11 cellular contexts compared by ENCODE assay signal in the genomic region with DNA sequence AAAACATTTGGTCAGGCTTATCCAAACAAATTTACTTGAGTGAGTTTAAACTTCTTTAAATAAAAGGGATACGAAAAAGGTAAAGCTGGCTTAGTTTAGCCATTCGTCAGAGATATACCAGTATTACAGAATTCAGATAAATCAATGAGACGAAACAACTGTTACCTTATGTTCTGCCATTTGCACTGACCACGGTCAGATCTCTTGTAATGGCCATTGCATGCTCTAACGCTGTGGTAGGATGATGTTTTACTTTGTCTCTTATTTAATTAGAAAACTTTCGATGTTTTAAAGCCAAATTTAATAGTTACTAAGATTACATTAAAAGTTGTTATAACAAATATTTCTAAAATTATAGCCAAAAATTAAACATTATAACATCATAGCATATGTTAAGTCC. TPM values are rescaled to one million over a fixed set of nuclear protein-coding genes. Genes with fewer than 3 reads are reported as not detected.
DNase-seq lines count a peak whose midpoint lies in the region; ATAC-seq, FAIRE-seq and TF ChIP-seq lines count a peak whose summit lies in the region.
"Had no signal": no experiment of that assay in that cellular context is flagged by ENCODE, and none has a peak within 500 bp of the region (broad histone marks: within the 10 kb centered on the region; RNA-seq: fewer than 3 reads in every experiment).

No MANE protein-coding gene starts in this region.

- peak overlapping the region; percentile 84 for H3K9ac ChIP-seq in PC-3 (ENCODE audit: low read length)

- H3K4me2 ChIP-seq in PC-3 (ENCODE audit: low read length) = peak overlapping the region; percentile 92

- H4K20me1 ChIP-seq in PC-3 (ENCODE audit: low read length) = no peaks in the 10 kb centered on the region

- WGBS in prostate gland = 65% methylated on average over 6 of the region's 6 CpGs

- H3K4me3 ChIP-seq in GM08714 (ENCODE audit: low read length) (peak overlapping the region; percentile 90; the same call in 1 of the 2 replicates), PC-3 (ENCODE audit: low read length) (peak overlapping the region; percentile 96), epithelial cell of esophagus (ENCODE audit: low read length) (peak overlapping the region; percentile 83), prostate gland (no peak overlapping the region)

- no peaks in the 10 kb centered on the region for H3F3A ChIP-seq in PC-3 (ENCODE audit: low read length, unreplicated experiment)

- no peak for FAIRE-seq in H54 (lab: Jason Lieb, UNC)
- FAIRE-seq: urothelium cell line had no signal

- ATAC-seq in PC-3 (no peak), GM18861 (IDR thresholded peaks at IDR 0.05; ENCODE audit: unreplicated experiment) (no peak)

- TF ChIP-seq POLR2A in prostate gland (IDR thresholded peaks at IDR 0.05) = no peak
- no peak for TF ChIP-seq POLR2A in H54 (IDR thresholded peaks at IDR 0.05; ENCODE audit: low read depth, low read length)

- DNase-seq in PC-3 (no peak), epithelial cell of esophagus (ENCODE audit: low read depth) (no peak), renal cortical epithelial cell (ENCODE audit: low read depth) (peak; percentile 4), prostate gland (ENCODE audit: low spot score) (no peak), KG1 (lab: John Stamatoyannopoulos, UW) (no peak), H54 (ENCODE audit: insufficient read length, low spot score) (no peak)
- DNase-seq: NCI-H1092 had no signal

- TF ChIP-seq CTCF in PC-3 (conservative IDR thresholded peaks at IDR 0.05; ENCODE audit: low read depth, low read length) = no peak
- no peak for TF ChIP-seq CTCF in epithelial cell of esophagus (IDR thresholded peaks at IDR 0.05; ENCODE audit: insufficient read depth, low read depth, low read length, missing control alignments)
- TF ChIP-seq CTCF in prostate gland (IDR thresholded peaks at IDR 0.05) = no peak

- intact Hi-C loops in PC-3 (cut with micrococcal nuclease) = loop anchor here (5.0 to 10.0 kb wide), 2 partner anchors 33 to 134 kb away; a partner anchor contains a TSS
- intact Hi-C loops in prostate gland (cut with DNase I) = loop anchor here (10.0 kb wide), 1 partner anchor 134 kb away; a partner anchor contains a TSS

- POLR2A ChIA-PET in PC-3 (lab: Charles Lee; ENCODE audit: unreplicated experiment) = no interaction called here

- CTCF ChIA-PET in PC-3 (lab: Charles Lee) = no interaction called here

- peaks cover 20% of the 10 kb centered on the region for H3K79me2 ChIP-seq in PC-3 (ENCODE audit: low read length)

- H3K36me3 ChIP-seq in PC-3 (ENCODE audit: low read depth, low read length) (peaks cover 4% of the 10 kb centered on the region; the same call in 1 of the 2 replicates), prostate gland (no peaks in the 10 kb centered on the region)
- H3K36me3 ChIP-seq: neutrophil had no signal

- H3K4me1 ChIP-seq in PC-3 (ENCODE audit: insufficient read depth, low read length) (peaks cover 18% of the 10 kb centered on the region), prostate gland (replicated peaks) (no peaks in the 10 kb centered on the region)

- no peaks in the 10 kb centered on the region for H3K9me2 ChIP-seq in PC-3 (replicated peaks; ENCODE audit: low read length)

- no peak overlapping the region for H3K27ac ChIP-seq in PC-3 (ENCODE audit: low read length)
- no peak overlapping the region for H3K27ac ChIP-seq in prostate gland
- H3K27ac ChIP-seq: neutrophil had no signal

- BruUV-seq in PC-3 (replicated peaks; lab: Mats Ljungman, UMichigan) = no TSS peak

- H3K9me3 ChIP-seq in PC-3 (ENCODE audit: low read length) (no peaks in the 10 kb centered on the region), prostate gland (no peaks in the 10 kb centered on the region)
- H3K9me3 ChIP-seq: neutrophil had no signal

- no peaks in the 10 kb centered on the region for H3K27me3 ChIP-seq in PC-3 (ENCODE audit: low read length)
- H3K27me3 ChIP-seq in prostate gland (replicated peaks; ENCODE audit: insufficient read depth) = no peaks in the 10 kb centered on the region

- peak overlapping the region; percentile 99 for H2AFZ ChIP-seq in PC-3 (ENCODE audit: low read length)

RNA-seq across cellular contexts. Expression of a gene that starts 1.5 kb away (rescaled TPM):
- total RNA-seq in PC-3 (2014; rRNA removed) (5.1 and 10.5 TPM in 2 replicates), renal cortical epithelial cell (4.3 and 10.6 TPM in 2 replicates), prostate gland (1 to 10 TPM; 1.3 to 5.6 TPM)

RNA-seq across cellular contexts. Expression of a gene that starts 1.6 kb away (rescaled TPM):
- not detected in 2 replicates for total RNA-seq in PC-3 (2014; rRNA removed)
- 0.15 and 0.69 TPM in 2 replicates for total RNA-seq in renal cortical epithelial cell
- not detected for total RNA-seq in prostate gland

Comparison
In these comparisons a context has a peak if more than half of its experiments do, and no peak if none do; other contexts are left out.
1. H3K4me3 ChIP-seq: peak in GM08714 (single experiment), PC-3 (single experiment) and epithelial cell of esophagus (single experiment); none in prostate gland (0 of 2).